In genomic region chr16:22705799-22706198, GRCh38 we compare ENCODE assay signal across 16 cellular contexts.
"Had no signal": no experiment of that assay in that cellular context is flagged by ENCODE, and none has a peak within 500 bp of the region (broad histone marks: within the 10 kb centered on the region; RNA-seq: fewer than 3 reads in every experiment).

No MANE protein-coding gene starts in this region.

- ATAC-seq: left lobe of liver; mucosa of descending colon; naive thymus-derived CD4-positive, alpha-beta T cell; stimulated activated naive B cell treated with anti-CD40 and anti-IgM and Interleukin-4, amounts not matched to agents 10 μg/mL and 1 μg/mL and 100 μg/mL, for 72 hours; upper lobe of right lung had no signal

- H3K36me3 ChIP-seq: gastrocnemius medialis, prostate gland, sigmoid colon, spleen, transverse colon, upper lobe of right lung, vagina had no signal

- H3K9me3 ChIP-seq: gastrocnemius medialis, mucosa of descending colon, prostate gland, sigmoid colon, transverse colon, upper lobe of right lung, vagina had no signal

- DNase-seq: effector CD4-positive, alpha-beta T cell; gastrocnemius medialis; mucosa of descending colon; naive thymus-derived CD4-positive, alpha-beta T cell; right cardiac atrium; sigmoid colon; spleen; stimulated activated naive B cell treated with anti-CD40 and anti-IgM and Interleukin-4, amounts not matched to agents 10 μg/mL and 1 μg/mL and 100 μg/mL, for 72 hours; transverse colon; upper lobe of right lung had no signal

- H3K4me1 ChIP-seq: gastrocnemius medialis, prostate gland, spleen, transverse colon, upper lobe of right lung, vagina had no signal

- H3K27ac ChIP-seq: gastrocnemius medialis, prostate gland, skin epidermis, spleen, transverse colon, upper lobe of right lung, vagina had no signal

- H3K27me3 ChIP-seq: gastrocnemius medialis, sigmoid colon, transverse colon, upper lobe of right lung, vagina had no signal

- H3K4me3 ChIP-seq: dorsolateral prefrontal cortex, gastrocnemius medialis, lung, mucosa of descending colon, prostate gland, sigmoid colon, skin epidermis, spleen, transverse colon, upper lobe of right lung, vagina had no signal
